In genomic region chr2:23708771-23709170, GRCh38 we compare ENCODE assay signal across 26 cellular contexts.
"Had no signal": no experiment of that assay in that cellular context is flagged by ENCODE, and none has a peak within 500 bp of the region (broad histone marks: within the 10 kb centered on the region; RNA-seq: fewer than 3 reads in every experiment).

No MANE protein-coding gene starts in this region.

- H3K27ac Mint-ChIP-seq: activated B cell treated with CpG ODN at 0.5 μM for 24 hours; activated CD8-positive, alpha-beta T cell treated with anti-CD3 and anti-CD28 coated beads for 36 hours; activated naive CD4-positive, alpha-beta T cell treated with anti-CD3 and anti-CD28 coated beads for 36 hours; activated naive CD4-positive, alpha-beta T cell treated with anti-CD3 and anti-CD28 coated beads, Interleukin-2, amount 50 U/mL, for 24 hours; activated naive CD8-positive, alpha-beta T cell treated with anti-CD3 and anti-CD28 coated beads for 36 hours; activated naive CD8-positive, alpha-beta T cell treated with anti-CD3 and anti-CD28 coated beads, Interleukin-2, amount 50 U/mL, for 24 hours; activated T-helper 17 cell treated with anti-CD3 and anti-CD28 coated beads, Interleukin-2, amount 50 U/mL, for 72 hours; T-helper 2 cell treated with Interferon-gamma antibody and Interleukin-4, amounts not matched to agents 5 μg/mL and 100 μg/mL, for 36 hours had no signal

- DNase-seq: activated B cell treated with CpG ODN at 0.5 μM for 24 hours; activated CD4-positive, alpha-beta T cell treated with anti-CD3 and anti-CD28 coated beads for 48 hours; activated CD4-positive, alpha-beta T cell treated with anti-CD3 and anti-CD28 coated beads, Interleukin-2, amount 50 U/mL, for 1 hour; activated CD4-positive, alpha-beta T cell treated with anti-CD3 and anti-CD28 coated beads, Interleukin-2, amount 50 U/mL, for 48 hours; activated CD8-positive, alpha-beta T cell treated with anti-CD3 and anti-CD28 coated beads for 36 hours; activated effector memory CD4-positive, alpha-beta T cell treated with Interleukin-2 at 50 U/mL for 16 hours; activated naive CD4-positive, alpha-beta T cell treated with anti-CD3 and anti-CD28 coated beads for 36 hours; activated naive CD8-positive, alpha-beta T cell treated with anti-CD3 and anti-CD28 coated beads for 36 hours; activated naive CD8-positive, alpha-beta T cell treated with anti-CD3 and anti-CD28 coated beads, Interleukin-2, amount 50 U/mL, for 24 hours; activated T-cell treated with anti-CD3 and anti-CD28 coated beads, Interleukin-2, amount 50 U/mL, for 4 hours; adrenal gland; amygdala; body of pancreas; cerebellar nuclear complex; colonic mucosa; effector CD8-positive, alpha-beta T cell; esophagus squamous epithelium; foreskin melanocyte; heart right ventricle; T1000; WERI-Rb-1 had no signal

- H3K9me3 ChIP-seq: adrenal gland, body of pancreas, colonic mucosa, esophagus squamous epithelium, gastroesophageal sphincter, heart right ventricle had no signal

- H3K27me3 Mint-ChIP-seq: activated B cell treated with CpG ODN at 0.5 μM for 24 hours; activated CD8-positive, alpha-beta T cell treated with anti-CD3 and anti-CD28 coated beads for 36 hours; activated naive CD4-positive, alpha-beta T cell treated with anti-CD3 and anti-CD28 coated beads, Interleukin-2, amount 50 U/mL, for 24 hours; activated naive CD8-positive, alpha-beta T cell treated with anti-CD3 and anti-CD28 coated beads for 36 hours; activated naive CD8-positive, alpha-beta T cell treated with anti-CD3 and anti-CD28 coated beads, Interleukin-2, amount 50 U/mL, for 24 hours; activated T-helper 17 cell treated with anti-CD3 and anti-CD28 coated beads, Interleukin-2, amount 50 U/mL, for 72 hours had no signal

- ATAC-seq: activated CD4-positive, CD25-positive, alpha-beta regulatory T cell treated with anti-CD3 and anti-CD28 coated beads, Interleukin-2, amount 50 U/mL, for 24 hours; activated CD8-positive, alpha-beta T cell treated with anti-CD3 and anti-CD28 coated beads for 36 hours; activated naive CD8-positive, alpha-beta T cell treated with anti-CD3 and anti-CD28 coated beads, Interleukin-2, amount 50 U/mL, for 24 hours; activated T-cell treated with anti-CD3 and anti-CD28 coated beads, Interleukin-2, amount 50 U/mL, for 4 hours; activated T-helper 17 cell treated with anti-CD3 and anti-CD28 coated beads, Interleukin-2, amount 50 U/mL, for 72 hours; body of pancreas; gastroesophageal sphincter; heart right ventricle had no signal

- H3K4me1 Mint-ChIP-seq: activated B cell treated with CpG ODN at 0.5 μM for 24 hours; activated naive CD4-positive, alpha-beta T cell treated with anti-CD3 and anti-CD28 coated beads, Interleukin-2, amount 50 U/mL, for 24 hours; activated naive CD8-positive, alpha-beta T cell treated with anti-CD3 and anti-CD28 coated beads for 36 hours; activated naive CD8-positive, alpha-beta T cell treated with anti-CD3 and anti-CD28 coated beads, Interleukin-2, amount 50 U/mL, for 24 hours; activated T-helper 17 cell treated with anti-CD3 and anti-CD28 coated beads, Interleukin-2, amount 50 U/mL, for 72 hours had no signal

- H3K4me3 Mint-ChIP-seq: activated B cell treated with CpG ODN at 0.5 μM for 24 hours; activated CD8-positive, alpha-beta T cell treated with anti-CD3 and anti-CD28 coated beads for 36 hours; activated naive CD4-positive, alpha-beta T cell treated with anti-CD3 and anti-CD28 coated beads for 36 hours; activated naive CD4-positive, alpha-beta T cell treated with anti-CD3 and anti-CD28 coated beads, Interleukin-2, amount 50 U/mL, for 24 hours; activated naive CD8-positive, alpha-beta T cell treated with anti-CD3 and anti-CD28 coated beads for 36 hours; activated naive CD8-positive, alpha-beta T cell treated with anti-CD3 and anti-CD28 coated beads, Interleukin-2, amount 50 U/mL, for 24 hours; activated T-cell treated with anti-CD3 and anti-CD28 coated beads, Interleukin-2, amount 50 U/mL, for 4 hours; activated T-helper 17 cell treated with anti-CD3 and anti-CD28 coated beads, Interleukin-2, amount 50 U/mL, for 72 hours; T-helper 2 cell treated with Interferon-gamma antibody and Interleukin-4, amounts not matched to agents 5 μg/mL and 100 μg/mL, for 36 hours had no signal
